24 cellular contexts compared by ENCODE assay signal in genomic region chr20:48815537-48815936, GRCh38. TPM values are rescaled to one million over a fixed set of nuclear protein-coding genes. Genes with fewer than 3 reads are reported as not detected.
DNase-seq lines count a peak whose midpoint lies in the region; ATAC-seq and TF ChIP-seq lines count a peak whose summit lies in the region.
"Had no signal": no experiment of that assay in that cellular context is flagged by ENCODE, and none has a peak within 500 bp of the region (broad histone marks: within the 10 kb centered on the region; RNA-seq: fewer than 3 reads in every experiment).

No MANE protein-coding gene starts in this region.

- ATAC-seq in activated CD8-positive, alpha-beta T cell treated with anti-CD3 and anti-CD28 coated beads for 36 hours = no peak
- no peak for ATAC-seq in GM21619 (IDR thresholded peaks at IDR 0.05; ENCODE audit: unreplicated experiment)
- ATAC-seq: heart right ventricle, left cardiac atrium had no signal

- POLR2A ChIA-PET in CD8-positive, alpha-beta memory T cell (lab: Charles Lee) = no interaction called here
- POLR2A ChIA-PET in activated CD8-positive, alpha-beta T cell treated with anti-CD3 and anti-CD28 coated beads for 36 hours (lab: Charles Lee) = no interaction called here

- intact Hi-C loops in activated CD8-positive, alpha-beta T cell treated with anti-CD3 and anti-CD28 coated beads for 36 hours (cut with micrococcal nuclease) = no loop called here

- DNase-seq in activated naive CD4-positive, alpha-beta T cell treated with anti-CD3 and anti-CD28 coated beads, Interleukin-2, amount 10 ng/mL, durations not matched to agents 7 days and 5 days = no peak
- DNase-seq in activated naive CD4-positive, alpha-beta T cell treated with Interleukin-2 at 50 U/mL for 16 hours = no peak
- DNase-seq in CD8-positive, alpha-beta memory T cell = no peak
- DNase-seq in activated CD8-positive, alpha-beta T cell treated with anti-CD3 and anti-CD28 coated beads for 36 hours = no peak
- DNase-seq in NCI-H774 (lab: John Stamatoyannopoulos, UW) (no peak), progenitor cell of endocrine pancreas (ENCODE audit: low spot score, unreplicated experiment) (no peak)
- DNase-seq: ACHN; activated CD4-positive, alpha-beta T cell treated with anti-CD3 and anti-CD28 coated beads, Interleukin-2, amount 50 U/mL, for 4 hours; activated naive CD4-positive, alpha-beta T cell treated with anti-CD3 and anti-CD28 coated beads for 36 hours; activated T-cell treated with anti-CD3 and anti-CD28 coated beads, Interleukin-2, amount 50 U/mL, for 1 hour; C1 segment of cervical spinal cord; central memory CD4-positive, alpha-beta T cell; HCEC 1CT; heart right ventricle; left cardiac atrium; mesenchymal stem cell; stimulated activated CD4-positive, alpha-beta T cell treated with anti-CD3 and anti-CD28 coated beads, Interleukin-4, amount 100 ng/mL, for 1 hour; stimulated activated naive CD4-positive, alpha-beta T cell treated with Interleukin-2 at 50 U/mL for 16 hours; testis had no signal

- H3K27ac Mint-ChIP-seq in activated naive CD4-positive, alpha-beta T cell treated with anti-CD3 and anti-CD28 coated beads, Interleukin-2, amount 10 ng/mL, durations not matched to agents 7 days and 5 days = peak overlapping the region; percentile 12
- H3K27ac Mint-ChIP-seq in CD8-positive, alpha-beta memory T cell = peak overlapping the region in 5 of 8 donors; percentile 72 to 99 (median 90)
- H3K27ac Mint-ChIP-seq in activated CD8-positive, alpha-beta T cell treated with anti-CD3 and anti-CD28 coated beads for 36 hours = peak overlapping the region; percentile 47
- H3K27ac Mint-ChIP-seq in progenitor cell of endocrine pancreas = no peak overlapping the region
- H3K27ac Mint-ChIP-seq: activated naive CD4-positive, alpha-beta T cell treated with anti-CD3 and anti-CD28 coated beads for 36 hours had no signal

- H3K4me3 ChIP-seq in CD8-positive, alpha-beta memory T cell (ENCODE audit: low read length) = no peak overlapping the region
- no peak overlapping the region for H3K4me3 ChIP-seq in neutrophil (ENCODE audit: low read depth in 1 of 2, low read length in 1 of 2)
- H3K4me3 ChIP-seq: heart right ventricle, smooth muscle cell, testis, vagina had no signal

- no peak overlapping the region for H3K27ac ChIP-seq in CD8-positive, alpha-beta memory T cell (ENCODE audit: low read depth, low read length)
- peak overlapping the region; percentile 50 for H3K27ac ChIP-seq in neutrophil
- H3K27ac ChIP-seq: epithelial cell of prostate, heart right ventricle, testis, vagina had no signal

- H3K4me3 Mint-ChIP-seq in activated naive CD4-positive, alpha-beta T cell treated with anti-CD3 and anti-CD28 coated beads, Interleukin-2, amount 10 ng/mL, durations not matched to agents 7 days and 5 days = no peak overlapping the region
- peak overlapping the region in 5 of 7 donors; percentile 6 to 44 (median 13) for H3K4me3 Mint-ChIP-seq in CD8-positive, alpha-beta memory T cell
- H3K4me3 Mint-ChIP-seq in activated CD8-positive, alpha-beta T cell treated with anti-CD3 and anti-CD28 coated beads for 36 hours = no peak overlapping the region
- H3K4me3 Mint-ChIP-seq in progenitor cell of endocrine pancreas (ENCODE audit: low read depth) = no peak overlapping the region
- H3K4me3 Mint-ChIP-seq: activated naive CD4-positive, alpha-beta T cell treated with anti-CD3 and anti-CD28 coated beads for 36 hours had no signal

- no peaks in the 10 kb centered on the region for H3K36me3 ChIP-seq in CD8-positive, alpha-beta memory T cell (ENCODE audit: insufficient read depth, low read length)
- H3K36me3 ChIP-seq in neutrophil = peaks cover 82% of the 10 kb centered on the region
- H3K36me3 ChIP-seq: vagina had no signal

- no peaks in the 10 kb centered on the region for H3K9me3 ChIP-seq in CD8-positive, alpha-beta memory T cell (ENCODE audit: low read length)
- no peaks in the 10 kb centered on the region for H3K9me3 ChIP-seq in neutrophil
- H3K9me3 ChIP-seq: heart right ventricle, testis, vagina had no signal

- H3K9me3 Mint-ChIP-seq in activated naive CD4-positive, alpha-beta T cell treated with anti-CD3 and anti-CD28 coated beads, Interleukin-2, amount 10 ng/mL, durations not matched to agents 7 days and 5 days = no peaks in the 10 kb centered on the region
- H3K9me3 Mint-ChIP-seq in CD8-positive, alpha-beta memory T cell = no peaks in the 10 kb centered on the region
- peaks cover 3% of the 10 kb centered on the region for H3K9me3 Mint-ChIP-seq in activated CD8-positive, alpha-beta T cell treated with anti-CD3 and anti-CD28 coated beads for 36 hours
- no peaks in the 10 kb centered on the region for H3K9me3 Mint-ChIP-seq in progenitor cell of endocrine pancreas (ENCODE audit: low read depth)
- H3K9me3 Mint-ChIP-seq: activated naive CD4-positive, alpha-beta T cell treated with anti-CD3 and anti-CD28 coated beads for 36 hours had no signal

- peaks cover 5% of the 10 kb centered on the region for H3K27me3 Mint-ChIP-seq in activated naive CD4-positive, alpha-beta T cell treated with anti-CD3 and anti-CD28 coated beads, Interleukin-2, amount 10 ng/mL, durations not matched to agents 7 days and 5 days
- H3K27me3 Mint-ChIP-seq in CD8-positive, alpha-beta memory T cell = no peaks in the 10 kb centered on the region
- no peaks in the 10 kb centered on the region for H3K27me3 Mint-ChIP-seq in activated CD8-positive, alpha-beta T cell treated with anti-CD3 and anti-CD28 coated beads for 36 hours
- H3K27me3 Mint-ChIP-seq in progenitor cell of endocrine pancreas = peaks cover 31% of the 10 kb centered on the region

- H3K27me3 ChIP-seq in CD8-positive, alpha-beta memory T cell (ENCODE audit: insufficient read depth, low read length, poor library complexity, severe bottlenecking) = no peaks in the 10 kb centered on the region
- H3K27me3 ChIP-seq in neutrophil = no peaks in the 10 kb centered on the region
- H3K27me3 ChIP-seq: heart right ventricle, testis, vagina had no signal

- TF ChIP-seq CTCF in activated CD8-positive, alpha-beta T cell treated with anti-CD3 and anti-CD28 coated beads for 36 hours (IDR thresholded peaks at IDR 0.05) = no peak
- TF ChIP-seq CTCF in neutrophil (IDR thresholded peaks at IDR 0.05) (no peak), progenitor cell of endocrine pancreas (IDR thresholded peaks at IDR 0.05; ENCODE audit: unreplicated experiment) (no peak)

- H3K4me1 ChIP-seq in CD8-positive, alpha-beta memory T cell (ENCODE audit: insufficient read depth, low read length) = peaks cover 88% of the 10 kb centered on the region
- H3K4me1 ChIP-seq in neutrophil (ENCODE audit: control insufficient read depth in 1 of 2, insufficient read depth in 1 of 2, low read depth in 1 of 2, low read length in 1 of 2) = peaks cover 79 to 96% of the 10 kb centered on the region in 2 experiments
- H3K4me1 ChIP-seq: testis, vagina had no signal

- CTCF ChIA-PET in activated naive CD4-positive, alpha-beta T cell treated with anti-CD3 and anti-CD28 coated beads, Interleukin-2, amount 10 ng/mL, durations not matched to agents 7 days and 5 days (lab: Charles Lee) = no interaction called here
- CTCF ChIA-PET in CD8-positive, alpha-beta memory T cell (lab: Charles Lee) = no interaction called here
- CTCF ChIA-PET in activated CD8-positive, alpha-beta T cell treated with anti-CD3 and anti-CD28 coated beads for 36 hours (lab: Charles Lee) = no interaction called here

- peaks cover 56% of the 10 kb centered on the region for H3K36me3 Mint-ChIP-seq in activated naive CD4-positive, alpha-beta T cell treated with anti-CD3 and anti-CD28 coated beads, Interleukin-2, amount 10 ng/mL, durations not matched to agents 7 days and 5 days
- peaks cover 7 to 54% (median 18%) of the 10 kb centered on the region in 3 donors for H3K36me3 Mint-ChIP-seq in CD8-positive, alpha-beta memory T cell
- peaks cover 52% of the 10 kb centered on the region for H3K36me3 Mint-ChIP-seq in activated CD8-positive, alpha-beta T cell treated with anti-CD3 and anti-CD28 coated beads for 36 hours (ENCODE audit: low read depth)
- no peaks in the 10 kb centered on the region for H3K36me3 Mint-ChIP-seq in progenitor cell of endocrine pancreas (ENCODE audit: insufficient read depth)

- H3K4me1 Mint-ChIP-seq in activated naive CD4-positive, alpha-beta T cell treated with anti-CD3 and anti-CD28 coated beads, Interleukin-2, amount 10 ng/mL, durations not matched to agents 7 days and 5 days = peaks cover 64% of the 10 kb centered on the region
- H3K4me1 Mint-ChIP-seq in CD8-positive, alpha-beta memory T cell = peaks cover 11 to 61% (median 11%) of the 10 kb centered on the region in 3 donors
- H3K4me1 Mint-ChIP-seq in activated CD8-positive, alpha-beta T cell treated with anti-CD3 and anti-CD28 coated beads for 36 hours (ENCODE audit: low read depth) = peaks cover 55% of the 10 kb centered on the region
- H3K4me1 Mint-ChIP-seq in progenitor cell of endocrine pancreas (ENCODE audit: low read depth) = no peaks in the 10 kb centered on the region

RNA-seq across cellular contexts. Expression of gene PREX1, which starts 12.3 kb away (rescaled TPM):
- 10 to 100 TPM; 90.0 to 90.5 TPM for total RNA-seq in CD8-positive, alpha-beta memory T cell
- polyA plus RNA-seq in CD8-positive, alpha-beta memory T cell = 89.5 TPM
- total RNA-seq in activated CD8-positive, alpha-beta T cell treated with anti-CD3 and anti-CD28 coated beads for 36 hours = 10 to 100 TPM; 79.7 to 80.5 TPM
- 2.9 and 3.7 TPM in 2 replicates for total RNA-seq in progenitor cell of endocrine pancreas

Comparison
In these comparisons a context has a peak if more than half of its experiments do, and no peak if none do; other contexts are left out.
1. H3K4me3 Mint-ChIP-seq: peak in CD8-positive, alpha-beta memory T cell (5 of 7); none in activated naive CD4-positive, alpha-beta T cell treated with anti-CD3 and anti-CD28 coated beads, Interleukin-2, amount 10 ng/mL, durations not matched to agents 7 days and 5 days (single experiment), activated CD8-positive, alpha-beta T cell treated with anti-CD3 and anti-CD28 coated beads for 36 hours (single experiment) and progenitor cell of endocrine pancreas (single experiment).
2. RNA of gene PREX1, which starts 12.3 kb away (total RNA-seq): 90.0 to 90.5 TPM in CD8-positive, alpha-beta memory T cell and 79.7 to 80.5 TPM in activated CD8-positive, alpha-beta T cell treated with anti-CD3 and anti-CD28 coated beads for 36 hours; 2.9 to 3.7 TPM in progenitor cell of endocrine pancreas; every median in the first group is over 10 times any median in the second.